ENCODE assay signal across 36 cellular contexts in the genomic region with DNA sequence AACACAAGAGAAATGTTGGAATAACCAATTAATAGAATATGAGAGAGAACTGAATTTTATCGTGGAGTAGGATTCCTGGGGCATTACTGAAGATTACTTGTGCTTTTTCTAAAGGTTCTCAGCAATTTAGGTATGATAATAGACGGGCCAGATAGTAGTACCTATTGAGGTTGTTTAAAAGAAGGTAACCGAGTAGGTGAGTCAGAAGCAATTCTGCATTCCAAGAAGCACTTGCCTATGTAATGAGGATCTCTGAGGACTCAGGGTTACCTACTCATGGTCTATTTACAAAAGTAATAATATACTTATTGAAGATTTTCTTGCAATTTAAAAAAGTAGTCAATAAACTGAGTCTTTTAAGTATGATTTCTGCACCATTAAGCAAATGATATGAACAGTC.
"Had no signal": no experiment of that assay in that cellular context is flagged by ENCODE, and none has a peak within 500 bp of the region (broad histone marks: within the 10 kb centered on the region; RNA-seq: fewer than 3 reads in every experiment).

No MANE protein-coding gene starts in this region.

- H3K4me3 Mint-ChIP-seq: activated B cell treated with CpG ODN at 0.5 μM for 24 hours; activated CD4-positive, alpha-beta memory T cell treated with anti-CD3 and anti-CD28 coated beads for 36 hours; activated CD4-positive, alpha-beta T cell treated with anti-CD3 and anti-CD28 coated beads, Interleukin-2, amount 10 ng/mL, durations not matched to agents 24 days and 14 days; activated CD8-positive, alpha-beta T cell treated with anti-CD3 and anti-CD28 coated beads for 36 hours; activated naive CD4-positive, alpha-beta T cell treated with anti-CD3 and anti-CD28 coated beads for 36 hours; activated naive CD4-positive, alpha-beta T cell treated with anti-CD3 and anti-CD28 coated beads, Interleukin-2, amount 50 U/mL, for 24 hours; activated naive CD8-positive, alpha-beta T cell; activated naive CD8-positive, alpha-beta T cell treated with anti-CD3 and anti-CD28 coated beads, Interleukin-2, amount 10 ng/mL, durations not matched to agents 7 days and 5 days; activated naive CD8-positive, alpha-beta T cell treated with anti-CD3 and anti-CD28 coated beads, Interleukin-2, amount 50 U/mL, for 24 hours; activated T-cell treated with anti-CD3 and anti-CD28 coated beads, Interleukin-2, amount 50 U/mL, for 4 hours; activated T-cell treated with anti-CD3 and anti-CD28 coated beads, Interleukin-2, amount 50 U/mL, for 72 hours; activated T-helper 1 cell treated with anti-CD3 and anti-CD28 coated beads, Interleukin-12 subunit alpha, Interleukin-12 subunit beta, Interleukin-2, Interleukin-4 antibody, amounts not matched to agents 30 ng/mL and 10 ng/mL and 1 ng/mL, durations not matched to agents 14 hours and 24 hours and 36 hours; activated T-helper 17 cell treated with anti-CD3 and anti-CD28 coated beads, Interleukin-2, amount 50 U/mL, for 72 hours; brain; T-helper 1 cell treated with Interleukin-12 subunit alpha and Interleukin-12 subunit beta and Interleukin-4 antibody, amounts not matched to agents 30 μg/mL and 1 μg/mL, for 36 hours; T-helper 2 cell treated with Interferon-gamma antibody and Interleukin-4, amounts not matched to agents 5 μg/mL and 100 μg/mL, for 36 hours had no signal

- H3K9me3 ChIP-seq: ascending aorta had no signal

- ATAC-seq: activated CD8-positive, alpha-beta T cell treated with anti-CD3 and anti-CD28 coated beads for 36 hours; activated naive CD8-positive, alpha-beta T cell treated with anti-CD3 and anti-CD28 coated beads, Interleukin-2, amount 50 U/mL, for 24 hours; activated T-cell treated with anti-CD3 and anti-CD28 coated beads, Interleukin-2, amount 50 U/mL, for 4 hours; activated T-cell treated with anti-CD3 and anti-CD28 coated beads, Interleukin-2, amount 50 U/mL, for 72 hours; activated T-helper 17 cell treated with anti-CD3 and anti-CD28 coated beads, Interleukin-2, amount 50 U/mL, for 72 hours had no signal

- H3K4me1 ChIP-seq: ascending aorta had no signal

- FAIRE-seq: bronchial epithelial cell had no signal

- H3K4me3 ChIP-seq: ascending aorta, cardiac muscle cell had no signal

- H3K27me3 Mint-ChIP-seq: activated B cell treated with CpG ODN at 0.5 μM for 24 hours; activated CD4-positive, alpha-beta memory T cell treated with anti-CD3 and anti-CD28 coated beads for 36 hours; activated CD4-positive, alpha-beta T cell treated with anti-CD3 and anti-CD28 coated beads, Interleukin-2, amount 10 ng/mL, durations not matched to agents 24 days and 14 days; activated CD8-positive, alpha-beta T cell treated with anti-CD3 and anti-CD28 coated beads for 36 hours; activated naive CD4-positive, alpha-beta T cell treated with anti-CD3 and anti-CD28 coated beads, Interleukin-2, amount 50 U/mL, for 24 hours; activated naive CD8-positive, alpha-beta T cell; activated naive CD8-positive, alpha-beta T cell treated with anti-CD3 and anti-CD28 coated beads, Interleukin-2, amount 10 ng/mL, durations not matched to agents 7 days and 5 days; activated naive CD8-positive, alpha-beta T cell treated with anti-CD3 and anti-CD28 coated beads, Interleukin-2, amount 50 U/mL, for 24 hours; activated T-helper 17 cell treated with anti-CD3 and anti-CD28 coated beads, Interleukin-2, amount 50 U/mL, for 72 hours; brain had no signal

- H3K9me3 Mint-ChIP-seq: activated CD4-positive, alpha-beta T cell treated with anti-CD3 and anti-CD28 coated beads, Interleukin-2, amount 10 ng/mL, durations not matched to agents 24 days and 14 days; activated T-helper 1 cell treated with anti-CD3 and anti-CD28 coated beads, Interleukin-12 subunit alpha, Interleukin-12 subunit beta, Interleukin-2, Interleukin-4 antibody, amounts not matched to agents 30 ng/mL and 10 ng/mL and 1 ng/mL, durations not matched to agents 14 hours and 24 hours and 36 hours; brain; T-helper 1 cell treated with Interleukin-12 subunit alpha and Interleukin-12 subunit beta and Interleukin-4 antibody, amounts not matched to agents 30 μg/mL and 1 μg/mL, for 36 hours had no signal

- H3K4me1 Mint-ChIP-seq: activated B cell treated with CpG ODN at 0.5 μM for 24 hours; activated CD4-positive, alpha-beta T cell treated with anti-CD3 and anti-CD28 coated beads, Interleukin-2, amount 10 ng/mL, durations not matched to agents 24 days and 14 days; activated naive CD4-positive, alpha-beta T cell treated with anti-CD3 and anti-CD28 coated beads, Interleukin-2, amount 50 U/mL, for 24 hours; activated naive CD8-positive, alpha-beta T cell treated with anti-CD3 and anti-CD28 coated beads, Interleukin-2, amount 10 ng/mL, durations not matched to agents 7 days and 5 days; activated naive CD8-positive, alpha-beta T cell treated with anti-CD3 and anti-CD28 coated beads, Interleukin-2, amount 50 U/mL, for 24 hours; activated T-helper 17 cell treated with anti-CD3 and anti-CD28 coated beads, Interleukin-2, amount 50 U/mL, for 72 hours; brain had no signal

- H3K27ac ChIP-seq: ascending aorta, cardiac muscle cell, VCaP had no signal

- H3K36me3 ChIP-seq: ascending aorta, cardiac muscle cell had no signal

- H3K36me3 Mint-ChIP-seq: activated CD4-positive, alpha-beta memory T cell treated with anti-CD3 and anti-CD28 coated beads for 36 hours; activated naive CD4-positive, alpha-beta T cell treated with anti-CD3 and anti-CD28 coated beads, Interleukin-2, amount 50 U/mL, for 24 hours; activated naive CD8-positive, alpha-beta T cell; activated naive CD8-positive, alpha-beta T cell treated with anti-CD3 and anti-CD28 coated beads, Interleukin-2, amount 10 ng/mL, durations not matched to agents 7 days and 5 days; brain had no signal

- H3K27me3 ChIP-seq: ascending aorta, cardiac muscle cell had no signal

- DNase-seq: activated B cell treated with CpG ODN at 0.5 μM for 24 hours; activated CD4-positive, alpha-beta memory T cell treated with anti-CD3 and anti-CD28 coated beads for 36 hours; activated CD4-positive, alpha-beta T cell treated with anti-CD3 and anti-CD28 coated beads for 4 hours; activated CD4-positive, alpha-beta T cell treated with anti-CD3 and anti-CD28 coated beads, Interleukin-2, amount 10 ng/mL, durations not matched to agents 24 days and 14 days; activated CD4-positive, alpha-beta T cell treated with anti-CD3 and anti-CD28 coated beads, Interleukin-2, amount 50 U/mL, for 1 hour; activated CD4-positive, alpha-beta T cell treated with anti-CD3 and anti-CD28 coated beads, Interleukin-2, amount 50 U/mL, for 4 hours; activated CD4-positive, CD25-positive, alpha-beta regulatory T cell treated with anti-CD3 and anti-CD28 coated beads, Interleukin-2, amount 50 U/mL, for 72 hours; activated CD8-positive, alpha-beta memory T cell treated with anti-CD3 and anti-CD28 coated beads, Interleukin-2, amount 50 U/mL, for 4 hours; activated CD8-positive, alpha-beta T cell treated with anti-CD3 and anti-CD28 coated beads for 36 hours; activated effector memory CD4-positive, alpha-beta T cell treated with anti-CD3 and anti-CD28 coated beads, Interleukin-2, amount 50 U/mL, for 16 hours; activated gamma-delta T cell treated with Interleukin-2 at 50 U/mL for 16 hours; activated naive CD4-positive, alpha-beta T cell; activated naive CD4-positive, alpha-beta T cell treated with anti-CD3 and anti-CD28 coated beads for 36 hours; activated naive CD8-positive, alpha-beta T cell treated with anti-CD3 and anti-CD28 coated beads, Interleukin-2, amount 10 ng/mL, durations not matched to agents 7 days and 5 days; activated naive CD8-positive, alpha-beta T cell treated with anti-CD3 and anti-CD28 coated beads, Interleukin-2, amount 50 U/mL, for 24 hours; activated T-cell treated with anti-CD3 and anti-CD28 coated beads for 4 hours; activated T-cell treated with anti-CD3 and anti-CD28 coated beads, Interleukin-2, amount 50 U/mL, for 1 hour; activated T-cell treated with anti-CD3 and anti-CD28 coated beads, Interleukin-2, amount 50 U/mL, for 4 hours; activated T-cell treated with anti-CD3 and anti-CD28 coated beads, Interleukin-2, amount 50 U/mL, for 72 hours; amygdala; anterior cingulate cortex; central memory CD4-positive, alpha-beta T cell; T-helper 1 cell; T-helper 2 cell; T-helper 9 cell had no signal

- H3K27ac Mint-ChIP-seq: activated B cell treated with CpG ODN at 0.5 μM for 24 hours; activated CD4-positive, alpha-beta memory T cell treated with anti-CD3 and anti-CD28 coated beads for 36 hours; activated CD4-positive, alpha-beta T cell treated with anti-CD3 and anti-CD28 coated beads, Interleukin-2, amount 10 ng/mL, durations not matched to agents 24 days and 14 days; activated CD8-positive, alpha-beta T cell treated with anti-CD3 and anti-CD28 coated beads for 36 hours; activated naive CD4-positive, alpha-beta T cell treated with anti-CD3 and anti-CD28 coated beads for 36 hours; activated naive CD4-positive, alpha-beta T cell treated with anti-CD3 and anti-CD28 coated beads, Interleukin-2, amount 50 U/mL, for 24 hours; activated naive CD8-positive, alpha-beta T cell; activated naive CD8-positive, alpha-beta T cell treated with anti-CD3 and anti-CD28 coated beads, Interleukin-2, amount 10 ng/mL, durations not matched to agents 7 days and 5 days; activated naive CD8-positive, alpha-beta T cell treated with anti-CD3 and anti-CD28 coated beads, Interleukin-2, amount 50 U/mL, for 24 hours; activated T-cell treated with anti-CD3 and anti-CD28 coated beads, Interleukin-2, amount 50 U/mL, for 72 hours; activated T-helper 1 cell treated with anti-CD3 and anti-CD28 coated beads, Interleukin-12 subunit alpha, Interleukin-12 subunit beta, Interleukin-2, Interleukin-4 antibody, amounts not matched to agents 30 ng/mL and 10 ng/mL and 1 ng/mL, durations not matched to agents 14 hours and 24 hours and 36 hours; activated T-helper 17 cell treated with anti-CD3 and anti-CD28 coated beads, Interleukin-2, amount 50 U/mL, for 72 hours; brain; T-helper 1 cell treated with Interleukin-12 subunit alpha and Interleukin-12 subunit beta and Interleukin-4 antibody, amounts not matched to agents 30 μg/mL and 1 μg/mL, for 36 hours; T-helper 2 cell treated with Interferon-gamma antibody and Interleukin-4, amounts not matched to agents 5 μg/mL and 100 μg/mL, for 36 hours had no signal
